Comparison of ENCODE assay signal across 16 cellular contexts in the genomic region with DNA sequence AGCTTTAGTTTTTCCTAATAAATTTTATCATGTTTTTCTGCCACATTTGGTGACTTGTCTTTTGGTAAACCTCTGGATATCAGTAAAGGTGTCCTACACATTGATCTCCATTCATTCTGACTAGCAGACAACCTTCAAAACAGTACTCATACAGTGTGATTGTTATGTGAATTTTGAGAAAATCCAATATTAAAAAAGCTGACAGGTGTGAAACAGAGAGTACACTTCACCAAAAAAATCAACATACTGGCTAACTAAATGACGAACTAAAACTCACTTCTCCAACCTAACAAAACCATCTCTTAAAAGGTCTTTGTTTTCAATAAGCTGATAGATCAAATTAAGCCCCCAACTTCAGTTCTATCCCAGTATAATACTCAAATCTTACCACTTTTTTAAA.
DNase-seq lines count a peak whose midpoint lies in the region; ATAC-seq and TF ChIP-seq lines count a peak whose summit lies in the region.
"Had no signal": no experiment of that assay in that cellular context is flagged by ENCODE, and none has a peak within 500 bp of the region (broad histone marks: within the 10 kb centered on the region; RNA-seq: fewer than 3 reads in every experiment).

No MANE protein-coding gene starts in this region.

- peak overlapping the region; percentile 52 for H3K4me3 Mint-ChIP-seq in nephron progenitor cell

- H3K79me2 ChIP-seq in DND-41 (ENCODE audit: insufficient read depth, low read length), result no peaks in the 10 kb centered on the region; the same call in 1 of the 2 replicates

- H3K27me3 Mint-ChIP-seq in nephron progenitor cell (ENCODE audit: low read depth, poor library complexity), result no peaks in the 10 kb centered on the region
- H3K27me3 Mint-ChIP-seq: IgD-negative memory B cell had no signal

- H3K27ac Mint-ChIP-seq in nephron progenitor cell, result peak overlapping the region; percentile 37
- H3K27ac Mint-ChIP-seq: activated T-helper 2 cell treated with anti-CD3 and anti-CD28 coated beads, Interferon-gamma antibody, Interleukin-2, Interleukin-4, amounts not matched to agents 10 μg/mL and 5 μg/mL and 100 μg/mL, durations not matched to agents 14 hours and 24 hours and 36 hours; IgD-negative memory B cell had no signal

- peak overlapping the region; percentile 61 for H3K4me2 ChIP-seq in DND-41 (ENCODE audit: insufficient read depth, low read length)

- H3K36me3 ChIP-seq in DND-41 (ENCODE audit: insufficient read depth, low read length), result no peaks in the 10 kb centered on the region
- H3K36me3 ChIP-seq: BE2C, uterus had no signal

- H3K9ac ChIP-seq in DND-41 (ENCODE audit: low read depth, low read length), result peak overlapping the region; percentile 22; the same call in 1 of the 2 replicates

- H3K4me3 ChIP-seq in DND-41 (ENCODE audit: low read depth in 1 of 2, low read length in 2 of 2) (peak overlapping the region in 1 of 2 experiments; percentile 62; a peak in 2 of 4 replicates), epithelial cell of esophagus (ENCODE audit: low read length) (peak overlapping the region; percentile 4)

- peaks cover 14% of the 10 kb centered on the region for H3K4me1 Mint-ChIP-seq in nephron progenitor cell

- ATAC-seq in DND-41 (ENCODE audit: insufficient read depth, low read depth) (no peak), HG02884 (IDR thresholded peaks at IDR 0.05; ENCODE audit: unreplicated experiment) (no peak), GM19452 (IDR thresholded peaks at IDR 0.05; ENCODE audit: unreplicated experiment) (no peak), GM18511 (IDR thresholded peaks at IDR 0.05; ENCODE audit: unreplicated experiment) (no peak)
- ATAC-seq: Right ventricle myocardium inferior had no signal

- no peaks in the 10 kb centered on the region for H4K20me1 ChIP-seq in DND-41 (ENCODE audit: insufficient read depth, low read length)

- H3K27me3 ChIP-seq in DND-41 (ENCODE audit: insufficient read depth, low read length, poor library complexity), result no peaks in the 10 kb centered on the region
- H3K27me3 ChIP-seq: BE2C, uterus had no signal

- peaks cover 3% of the 10 kb centered on the region for H3K9me3 Mint-ChIP-seq in nephron progenitor cell
- H3K9me3 Mint-ChIP-seq: activated T-helper 2 cell treated with anti-CD3 and anti-CD28 coated beads, Interferon-gamma antibody, Interleukin-2, Interleukin-4, amounts not matched to agents 10 μg/mL and 5 μg/mL and 100 μg/mL, durations not matched to agents 14 hours and 24 hours and 36 hours; IgD-negative memory B cell had no signal

- peaks cover 5% of the 10 kb centered on the region for H3K36me3 Mint-ChIP-seq in nephron progenitor cell (ENCODE audit: low read depth)
- H3K36me3 Mint-ChIP-seq: IgD-negative memory B cell had no signal

- no peak overlapping the region for H2AFZ ChIP-seq in DND-41 (ENCODE audit: low read depth, low read length)

- H3K9me3 ChIP-seq in DND-41 (ENCODE audit: insufficient read depth, low read length, severe bottlenecking), result no peaks in the 10 kb centered on the region
- H3K9me3 ChIP-seq: BE2C, uterus had no signal

- DNase-seq in DND-41 (no peak), RWPE1 (ENCODE audit: low spot score) (no peak), epithelial cell of esophagus (ENCODE audit: low read depth) (no peak), nephron progenitor cell (no peak), COLO668 (lab: John Stamatoyannopoulos, UW; ENCODE audit: unreplicated experiment) (no peak)
- DNase-seq: BE2C; NCI-H1105; NCI-H2171 treated with DMSO at 0.1 percent for 48 hours; stimulated activated naive CD4-positive, alpha-beta T cell treated with Interleukin-2 at 50 U/mL for 16 hours; uterus had no signal

- CTCF ChIA-PET in RWPE1 (lab: Yijun Ruan, JAX), result no interaction called here

- POLR2A ChIA-PET in RWPE1 (lab: Yijun Ruan, JAX; ENCODE audit: low non-redundant PET), result no interaction called here

- no peak for TF ChIP-seq CTCF in DND-41 (IDR thresholded peaks at IDR 0.05; ENCODE audit: borderline replicate concordance, extremely low read depth, low read length, poor library complexity, severe bottlenecking)
- TF ChIP-seq CTCF in RWPE1 (conservative IDR thresholded peaks at IDR 0.05; ENCODE audit: low read depth), result no peak
- no peak for TF ChIP-seq CTCF in epithelial cell of esophagus (IDR thresholded peaks at IDR 0.05; ENCODE audit: insufficient read depth, low read depth, low read length, missing control alignments)
- TF ChIP-seq CTCF in nephron progenitor cell (IDR thresholded peaks at IDR 0.05), result no peak

- H3K27ac ChIP-seq in DND-41 (ENCODE audit: low read length), result no peak overlapping the region
- peak overlapping the region; percentile 40 for H3K27ac ChIP-seq in RWPE1

- H3K4me1 ChIP-seq in DND-41 (ENCODE audit: insufficient read depth, low read length), result peaks cover 21% of the 10 kb centered on the region
- H3K4me1 ChIP-seq: BE2C, uterus had no signal
